Comparison of ENCODE assay signal across 1 cellular context in the genomic region with DNA sequence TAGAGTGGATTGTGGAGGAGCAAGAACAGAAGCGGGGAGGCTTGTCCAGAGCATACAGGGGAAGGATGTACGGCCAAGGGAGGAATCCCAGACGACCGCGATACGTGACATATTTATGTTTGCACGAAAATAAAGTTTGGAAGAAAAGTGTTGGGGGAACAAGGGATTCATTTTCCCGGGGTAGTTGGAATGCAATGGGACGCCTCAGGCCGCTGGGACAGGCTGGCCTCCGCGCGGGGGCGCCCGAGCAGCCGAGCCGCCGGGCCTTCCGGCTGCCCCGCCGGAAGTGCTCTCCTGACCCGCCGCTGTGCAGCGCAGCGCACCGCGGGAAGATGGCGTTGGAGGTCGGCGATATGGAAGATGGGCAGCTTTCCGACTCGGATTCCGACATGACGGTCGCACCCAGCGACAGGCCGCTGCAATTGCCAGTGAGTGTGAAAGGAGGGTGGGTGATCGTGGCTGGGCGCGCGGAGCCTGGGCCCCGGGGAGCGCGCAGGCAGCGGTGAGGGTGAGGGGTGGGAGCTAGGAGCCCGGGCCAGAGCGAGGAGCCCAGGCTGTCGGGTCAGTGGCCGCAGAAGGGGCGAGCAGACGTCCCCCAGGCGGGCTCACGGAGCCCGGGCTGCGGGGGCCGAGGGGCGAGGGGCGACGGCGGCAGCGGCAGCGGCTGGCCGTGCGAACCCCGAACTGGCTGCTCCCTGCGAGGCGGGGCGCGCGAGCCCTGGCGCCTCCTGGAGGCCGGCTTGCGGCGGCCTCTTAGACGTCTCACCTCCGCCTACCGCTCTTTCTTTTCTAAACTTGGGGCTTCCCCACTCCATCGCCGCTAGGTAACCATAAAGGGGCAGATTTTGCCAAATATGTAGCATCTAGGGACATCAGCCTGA.
A peak's percentile ranks its signal among the peaks of the same experiment; 100 is the strongest.
TF ChIP-seq lines count a peak whose summit lies in the region.

PHAX (plus strand) TSS at position 317 of the 881 bp plus-strand sequence; CDS start at position 333, 16 bp downstream.

TF ChIP-seq in K562, 482 proteins besides CTCF, POLR2A, EP300 and RAD21 (continued from another document and continues in another):
- TF ChIP-seq, protein P1, sequence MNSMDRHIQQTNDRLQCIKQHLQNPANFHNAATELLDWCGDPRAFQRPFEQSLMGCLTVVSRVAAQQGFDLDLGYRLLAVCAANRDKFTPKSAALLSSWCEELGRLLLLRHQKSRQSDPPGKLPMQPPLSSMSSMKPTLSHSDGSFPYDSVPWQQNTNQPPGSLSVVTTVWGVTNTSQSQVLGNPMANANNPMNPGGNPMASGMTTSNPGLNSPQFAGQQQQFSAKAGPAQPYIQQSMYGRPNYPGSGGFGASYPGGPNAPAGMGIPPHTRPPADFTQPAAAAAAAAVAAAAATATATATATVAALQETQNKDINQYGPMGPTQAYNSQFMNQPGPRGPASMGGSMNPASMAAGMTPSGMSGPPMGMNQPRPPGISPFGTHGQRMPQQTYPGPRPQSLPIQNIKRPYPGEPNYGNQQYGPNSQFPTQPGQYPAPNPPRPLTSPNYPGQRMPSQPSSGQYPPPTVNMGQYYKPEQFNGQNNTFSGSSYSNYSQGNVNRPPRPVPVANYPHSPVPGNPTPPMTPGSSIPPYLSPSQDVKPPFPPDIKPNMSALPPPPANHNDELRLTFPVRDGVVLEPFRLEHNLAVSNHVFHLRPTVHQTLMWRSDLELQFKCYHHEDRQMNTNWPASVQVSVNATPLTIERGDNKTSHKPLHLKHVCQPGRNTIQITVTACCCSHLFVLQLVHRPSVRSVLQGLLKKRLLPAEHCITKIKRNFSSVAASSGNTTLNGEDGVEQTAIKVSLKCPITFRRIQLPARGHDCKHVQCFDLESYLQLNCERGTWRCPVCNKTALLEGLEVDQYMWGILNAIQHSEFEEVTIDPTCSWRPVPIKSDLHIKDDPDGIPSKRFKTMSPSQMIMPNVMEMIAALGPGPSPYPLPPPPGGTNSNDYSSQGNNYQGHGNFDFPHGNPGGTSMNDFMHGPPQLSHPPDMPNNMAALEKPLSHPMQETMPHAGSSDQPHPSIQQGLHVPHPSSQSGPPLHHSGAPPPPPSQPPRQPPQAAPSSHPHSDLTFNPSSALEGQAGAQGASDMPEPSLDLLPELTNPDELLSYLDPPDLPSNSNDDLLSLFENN (IDR thresholded peaks at IDR 0.05; ENCODE audit: low read depth in 2 of 2, low read length in 2 of 2), result peak in 1 of 2 experiments; percentile 30; a peak in 1 of 4 replicates
- TF ChIP-seq CREB1 (IDR thresholded peaks at IDR 0.05) (peak; percentile 53), CREB1 (CRISPR knock-in tag; IDR thresholded peaks at IDR 0.05) (0 out of 2 replicates have a peak, but pooled peaks have one; percentile 39), TAF9B (IDR thresholded peaks at IDR 0.05; ENCODE audit: partially characterized antibody) (peak; percentile 76), TBL1XR1 (IDR thresholded peaks at IDR 0.05; ENCODE audit: low read length in 2 of 2) (peak in 1 of 2 experiments; percentile 87; a peak in 2 of 4 replicates), TAF7 (tag; IDR thresholded peaks at IDR 0.05) (peak; percentile 86), SMC3 (conservative IDR thresholded peaks at IDR 0.05; ENCODE audit: insufficient read depth, low read depth, low read length) (peak; percentile 60), CHD4 (IDR thresholded peaks at IDR 0.05; ENCODE audit: insufficient read depth, insufficient replicate concordance, low read depth, low read length, poor library complexity, severe bottlenecking) (no peak), PHF20 (IDR thresholded peaks at IDR 0.05; ENCODE audit: partially characterized antibody) (peak; percentile 90), NRF1 (conservative IDR thresholded peaks at IDR 0.05 in 1 of 2, IDR thresholded peaks at IDR 0.05 in 1 of 2) (peak; percentile 74 to 79), ZBTB17 (CRISPR knock-in tag; IDR thresholded peaks at IDR 0.05) (no peak), ZSCAN29 (IDR thresholded peaks at IDR 0.05) (no peak), MLLT1 (IDR thresholded peaks at IDR 0.05) (0 out of 4 replicates have a peak, but pooled peaks have one; percentile 44 to 52), ATF1 (CRISPR knock-in tag; IDR thresholded peaks at IDR 0.05) (no peak), ATF1 (tag; IDR thresholded peaks at IDR 0.05) (peak; percentile 72), ZNF174 (CRISPR knock-in tag; IDR thresholded peaks at IDR 0.05) (no peak), MYC (IDR thresholded peaks at IDR 0.05; ENCODE audit: low read depth, low read length) (peak; percentile 47; the same call in 1 of the 2 replicates), MYC (CRISPR knock-in tag; IDR thresholded peaks at IDR 0.05; ENCODE audit: borderline replicate concordance, low read depth) (no peak), HMGN3 (IDR thresholded peaks at IDR 0.05; ENCODE audit: borderline replicate concordance, extremely low read depth, insufficient read length, low read depth, low read length) (peak; percentile 47), ZNF263 (CRISPR knock-in tag; IDR thresholded peaks at IDR 0.05; ENCODE audit: borderline replicate concordance) (0 out of 2 replicates have a peak, but pooled peaks have one; percentile 4), SRSF7 (optimal IDR thresholded peaks at IDR 0.05; ENCODE audit: low read depth, low read length) (no peak), ELF4 (CRISPR knock-in tag; IDR thresholded peaks at IDR 0.05) (0 out of 2 replicates have a peak, but pooled peaks have one; percentile 27), RNF2 (IDR thresholded peaks at IDR 0.05) (0 out of 2 replicates have a peak, but pooled peaks have one; percentile 38), NR2C1 (IDR thresholded peaks at IDR 0.05) (peak; percentile 96), NR2C1 (tag; IDR thresholded peaks at IDR 0.05) (peak; percentile 96), ZFX (CRISPR knock-in tag; IDR thresholded peaks at IDR 0.05) (peak; percentile 78), RB1 (IDR thresholded peaks at IDR 0.05; ENCODE audit: low read depth) (peak; percentile 74), XRCC5 (IDR thresholded peaks at IDR 0.05; ENCODE audit: low read depth, low read length) (peak; percentile 26; the same call in 1 of the 2 replicates), CBX2 (IDR thresholded peaks at IDR 0.05; ENCODE audit: insufficient read depth, low read length, poor library complexity, severe bottlenecking) (no peak), LCOR (CRISPR knock-in tag; IDR thresholded peaks at IDR 0.05) (peak; percentile 38; the same call in 1 of the 2 replicates), ELK3 (CRISPR knock-in tag; IDR thresholded peaks at IDR 0.05) (no peak), ZBTB26 (CRISPR knock-in tag; IDR thresholded peaks at IDR 0.05) (0 out of 2 replicates have a peak, but pooled peaks have one; percentile 19), FOSL1 (tag; conservative IDR thresholded peaks at IDR 0.05) (peak; percentile 45; the same call in 1 of the 2 replicates), EP400 (IDR thresholded peaks at IDR 0.05) (peak; percentile 68; the same call in 1 of the 2 replicates), STAG1 (CRISPR knock-in tag; IDR thresholded peaks at IDR 0.05; ENCODE audit: borderline replicate concordance) (no peak; the same call in 1 of the 2 replicates)
- TF ChIP-seq, protein P2, sequence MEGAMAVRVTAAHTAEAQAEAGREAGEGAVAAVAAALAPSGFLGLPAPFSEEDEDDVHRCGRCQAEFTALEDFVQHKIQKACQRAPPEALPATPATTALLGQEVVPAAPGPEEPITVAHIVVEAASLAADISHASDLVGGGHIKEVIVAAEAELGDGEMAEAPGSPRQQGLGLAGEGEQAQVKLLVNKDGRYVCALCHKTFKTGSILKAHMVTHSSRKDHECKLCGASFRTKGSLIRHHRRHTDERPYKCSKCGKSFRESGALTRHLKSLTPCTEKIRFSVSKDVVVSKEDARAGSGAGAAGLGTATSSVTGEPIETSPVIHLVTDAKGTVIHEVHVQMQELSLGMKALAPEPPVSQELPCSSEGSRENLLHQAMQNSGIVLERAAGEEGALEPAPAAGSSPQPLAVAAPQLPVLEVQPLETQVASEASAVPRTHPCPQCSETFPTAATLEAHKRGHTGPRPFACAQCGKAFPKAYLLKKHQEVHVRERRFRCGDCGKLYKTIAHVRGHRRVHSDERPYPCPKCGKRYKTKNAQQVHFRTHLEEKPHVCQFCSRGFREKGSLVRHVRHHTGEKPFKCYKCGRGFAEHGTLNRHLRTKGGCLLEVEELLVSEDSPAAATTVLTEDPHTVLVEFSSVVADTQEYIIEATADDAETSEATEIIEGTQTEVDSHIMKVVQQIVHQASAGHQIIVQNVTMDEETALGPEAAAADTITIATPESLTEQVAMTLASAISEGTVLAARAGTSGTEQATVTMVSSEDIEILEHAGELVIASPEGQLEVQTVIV (CRISPR knock-in tag; IDR thresholded peaks at IDR 0.05; ENCODE audit: borderline replicate concordance), result no peak
- TF ChIP-seq, protein P3, sequence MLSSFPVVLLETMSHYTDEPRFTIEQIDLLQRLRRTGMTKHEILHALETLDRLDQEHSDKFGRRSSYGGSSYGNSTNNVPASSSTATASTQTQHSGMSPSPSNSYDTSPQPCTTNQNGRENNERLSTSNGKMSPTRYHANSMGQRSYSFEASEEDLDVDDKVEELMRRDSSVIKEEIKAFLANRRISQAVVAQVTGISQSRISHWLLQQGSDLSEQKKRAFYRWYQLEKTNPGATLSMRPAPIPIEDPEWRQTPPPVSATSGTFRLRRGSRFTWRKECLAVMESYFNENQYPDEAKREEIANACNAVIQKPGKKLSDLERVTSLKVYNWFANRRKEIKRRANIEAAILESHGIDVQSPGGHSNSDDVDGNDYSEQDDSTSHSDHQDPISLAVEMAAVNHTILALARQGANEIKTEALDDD (IDR thresholded peaks at IDR 0.05), result no peak
- TF ChIP-seq, protein P4, sequence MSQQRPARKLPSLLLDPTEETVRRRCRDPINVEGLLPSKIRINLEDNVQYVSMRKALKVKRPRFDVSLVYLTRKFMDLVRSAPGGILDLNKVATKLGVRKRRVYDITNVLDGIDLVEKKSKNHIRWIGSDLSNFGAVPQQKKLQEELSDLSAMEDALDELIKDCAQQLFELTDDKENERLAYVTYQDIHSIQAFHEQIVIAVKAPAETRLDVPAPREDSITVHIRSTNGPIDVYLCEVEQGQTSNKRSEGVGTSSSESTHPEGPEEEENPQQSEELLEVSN (IDR thresholded peaks at IDR 0.05; ENCODE audit: borderline replicate concordance in 1 of 2, extremely low read depth in 1 of 2, insufficient read depth in 1 of 2, insufficient read length in 1 of 2, low read depth in 1 of 2, low read length in 1 of 2, poor library complexity in 1 of 2, severe bottlenecking in 1 of 2), result peak in 1 of 2 experiments; percentile 66
- TF ChIP-seq, protein P5, sequence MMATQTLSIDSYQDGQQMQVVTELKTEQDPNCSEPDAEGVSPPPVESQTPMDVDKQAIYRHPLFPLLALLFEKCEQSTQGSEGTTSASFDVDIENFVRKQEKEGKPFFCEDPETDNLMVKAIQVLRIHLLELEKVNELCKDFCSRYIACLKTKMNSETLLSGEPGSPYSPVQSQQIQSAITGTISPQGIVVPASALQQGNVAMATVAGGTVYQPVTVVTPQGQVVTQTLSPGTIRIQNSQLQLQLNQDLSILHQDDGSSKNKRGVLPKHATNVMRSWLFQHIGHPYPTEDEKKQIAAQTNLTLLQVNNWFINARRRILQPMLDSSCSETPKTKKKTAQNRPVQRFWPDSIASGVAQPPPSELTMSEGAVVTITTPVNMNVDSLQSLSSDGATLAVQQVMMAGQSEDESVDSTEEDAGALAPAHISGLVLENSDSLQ (IDR thresholded peaks at IDR 0.05), result peak; percentile 48; the same call in 1 of the 2 replicates
- TF ChIP-seq, protein P6, sequence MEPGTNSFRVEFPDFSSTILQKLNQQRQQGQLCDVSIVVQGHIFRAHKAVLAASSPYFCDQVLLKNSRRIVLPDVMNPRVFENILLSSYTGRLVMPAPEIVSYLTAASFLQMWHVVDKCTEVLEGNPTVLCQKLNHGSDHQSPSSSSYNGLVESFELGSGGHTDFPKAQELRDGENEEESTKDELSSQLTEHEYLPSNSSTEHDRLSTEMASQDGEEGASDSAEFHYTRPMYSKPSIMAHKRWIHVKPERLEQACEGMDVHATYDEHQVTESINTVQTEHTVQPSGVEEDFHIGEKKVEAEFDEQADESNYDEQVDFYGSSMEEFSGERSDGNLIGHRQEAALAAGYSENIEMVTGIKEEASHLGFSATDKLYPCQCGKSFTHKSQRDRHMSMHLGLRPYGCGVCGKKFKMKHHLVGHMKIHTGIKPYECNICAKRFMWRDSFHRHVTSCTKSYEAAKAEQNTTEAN (CRISPR knock-in tag; IDR thresholded peaks at IDR 0.05), result no peak
- TF ChIP-seq, protein P7, sequence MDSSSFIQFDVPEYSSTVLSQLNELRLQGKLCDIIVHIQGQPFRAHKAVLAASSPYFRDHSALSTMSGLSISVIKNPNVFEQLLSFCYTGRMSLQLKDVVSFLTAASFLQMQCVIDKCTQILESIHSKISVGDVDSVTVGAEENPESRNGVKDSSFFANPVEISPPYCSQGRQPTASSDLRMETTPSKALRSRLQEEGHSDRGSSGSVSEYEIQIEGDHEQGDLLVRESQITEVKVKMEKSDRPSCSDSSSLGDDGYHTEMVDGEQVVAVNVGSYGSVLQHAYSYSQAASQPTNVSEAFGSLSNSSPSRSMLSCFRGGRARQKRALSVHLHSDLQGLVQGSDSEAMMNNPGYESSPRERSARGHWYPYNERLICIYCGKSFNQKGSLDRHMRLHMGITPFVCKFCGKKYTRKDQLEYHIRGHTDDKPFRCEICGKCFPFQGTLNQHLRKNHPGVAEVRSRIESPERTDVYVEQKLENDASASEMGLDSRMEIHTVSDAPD (CRISPR knock-in tag; IDR thresholded peaks at IDR 0.05), result no peak
